ENCODE assay signal across 1 cellular context in the genomic region with DNA sequence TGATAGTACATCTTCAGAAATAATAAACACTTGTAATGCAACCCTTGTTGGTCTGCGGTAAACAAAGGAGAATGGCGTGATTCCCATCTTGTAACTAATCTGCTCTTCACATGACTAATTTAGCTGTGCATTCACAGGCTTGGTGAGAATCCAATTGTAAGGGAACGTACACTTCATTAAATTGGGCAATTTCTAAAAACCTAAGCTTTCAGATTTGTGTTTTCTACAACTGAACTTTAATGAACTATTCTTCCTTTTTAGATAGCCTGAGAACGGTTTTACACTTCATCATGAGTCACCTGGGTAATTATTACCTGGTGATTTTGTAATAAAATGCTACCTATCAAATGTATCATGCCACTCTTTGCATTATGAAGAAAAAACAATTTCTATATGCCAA.
TF ChIP-seq lines count a peak whose summit lies in the region.

No MANE protein-coding gene starts in this region.

TF ChIP-seq in GM23338, 12 proteins besides CTCF, POLR2A, EP300 and RAD21:
- TF ChIP-seq, protein P1, sequence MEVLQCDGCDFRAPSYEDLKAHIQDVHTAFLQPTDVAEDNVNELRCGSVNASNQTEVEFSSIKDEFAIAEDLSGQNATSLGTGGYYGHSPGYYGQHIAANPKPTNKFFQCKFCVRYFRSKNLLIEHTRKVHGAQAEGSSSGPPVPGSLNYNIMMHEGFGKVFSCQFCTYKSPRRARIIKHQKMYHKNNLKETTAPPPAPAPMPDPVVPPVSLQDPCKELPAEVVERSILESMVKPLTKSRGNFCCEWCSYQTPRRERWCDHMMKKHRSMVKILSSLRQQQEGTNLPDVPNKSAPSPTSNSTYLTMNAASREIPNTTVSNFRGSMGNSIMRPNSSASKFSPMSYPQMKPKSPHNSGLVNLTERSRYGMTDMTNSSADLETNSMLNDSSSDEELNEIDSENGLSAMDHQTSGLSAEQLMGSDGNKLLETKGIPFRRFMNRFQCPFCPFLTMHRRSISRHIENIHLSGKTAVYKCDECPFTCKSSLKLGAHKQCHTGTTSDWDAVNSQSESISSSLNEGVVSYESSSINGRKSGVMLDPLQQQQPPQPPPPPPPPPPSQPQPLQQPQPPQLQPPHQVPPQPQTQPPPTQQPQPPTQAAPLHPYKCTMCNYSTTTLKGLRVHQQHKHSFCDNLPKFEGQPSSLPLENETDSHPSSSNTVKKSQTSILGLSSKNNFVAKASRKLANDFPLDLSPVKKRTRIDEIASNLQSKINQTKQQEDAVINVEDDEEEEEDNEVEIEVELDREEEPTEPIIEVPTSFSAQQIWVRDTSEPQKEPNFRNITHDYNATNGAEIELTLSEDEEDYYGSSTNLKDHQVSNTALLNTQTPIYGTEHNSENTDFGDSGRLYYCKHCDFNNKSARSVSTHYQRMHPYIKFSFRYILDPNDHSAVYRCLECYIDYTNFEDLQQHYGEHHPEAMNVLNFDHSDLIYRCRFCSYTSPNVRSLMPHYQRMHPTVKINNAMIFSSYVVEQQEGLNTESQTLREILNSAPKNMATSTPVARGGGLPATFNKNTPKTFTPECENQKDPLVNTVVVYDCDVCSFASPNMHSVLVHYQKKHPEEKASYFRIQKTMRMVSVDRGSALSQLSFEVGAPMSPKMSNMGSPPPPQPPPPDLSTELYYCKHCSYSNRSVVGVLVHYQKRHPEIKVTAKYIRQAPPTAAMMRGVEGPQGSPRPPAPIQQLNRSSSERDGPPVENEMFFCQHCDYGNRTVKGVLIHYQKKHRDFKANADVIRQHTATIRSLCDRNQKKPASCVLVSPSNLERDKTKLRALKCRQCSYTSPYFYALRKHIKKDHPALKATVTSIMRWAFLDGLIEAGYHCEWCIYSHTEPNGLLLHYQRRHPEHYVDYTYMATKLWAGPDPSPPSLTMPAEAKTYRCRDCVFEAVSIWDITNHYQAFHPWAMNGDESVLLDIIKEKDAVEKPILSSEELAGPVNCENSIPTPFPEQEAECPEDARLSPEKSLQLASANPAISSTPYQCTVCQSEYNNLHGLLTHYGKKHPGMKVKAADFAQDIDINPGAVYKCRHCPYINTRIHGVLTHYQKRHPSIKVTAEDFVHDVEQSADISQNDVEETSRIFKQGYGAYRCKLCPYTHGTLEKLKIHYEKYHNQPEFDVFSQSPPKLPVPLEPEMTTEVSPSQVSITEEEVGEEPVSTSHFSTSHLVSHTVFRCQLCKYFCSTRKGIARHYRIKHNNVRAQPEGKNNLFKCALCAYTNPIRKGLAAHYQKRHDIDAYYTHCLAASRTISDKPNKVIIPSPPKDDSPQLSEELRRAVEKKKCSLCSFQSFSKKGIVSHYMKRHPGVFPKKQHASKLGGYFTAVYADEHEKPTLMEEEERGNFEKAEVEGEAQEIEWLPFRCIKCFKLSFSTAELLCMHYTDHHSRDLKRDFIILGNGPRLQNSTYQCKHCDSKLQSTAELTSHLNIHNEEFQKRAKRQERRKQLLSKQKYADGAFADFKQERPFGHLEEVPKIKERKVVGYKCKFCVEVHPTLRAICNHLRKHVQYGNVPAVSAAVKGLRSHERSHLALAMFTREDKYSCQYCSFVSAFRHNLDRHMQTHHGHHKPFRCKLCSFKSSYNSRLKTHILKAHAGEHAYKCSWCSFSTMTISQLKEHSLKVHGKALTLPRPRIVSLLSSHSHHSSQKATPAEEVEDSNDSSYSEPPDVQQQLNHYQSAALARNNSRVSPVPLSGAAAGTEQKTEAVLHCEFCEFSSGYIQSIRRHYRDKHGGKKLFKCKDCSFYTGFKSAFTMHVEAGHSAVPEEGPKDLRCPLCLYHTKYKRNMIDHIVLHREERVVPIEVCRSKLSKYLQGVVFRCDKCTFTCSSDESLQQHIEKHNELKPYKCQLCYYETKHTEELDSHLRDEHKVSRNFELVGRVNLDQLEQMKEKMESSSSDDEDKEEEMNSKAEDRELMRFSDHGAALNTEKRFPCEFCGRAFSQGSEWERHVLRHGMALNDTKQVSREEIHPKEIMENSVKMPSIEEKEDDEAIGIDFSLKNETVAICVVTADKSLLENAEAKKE (CRISPR knock-in tag; IDR thresholded peaks at IDR 0.05), result no peak
- TF ChIP-seq ZNF114 (CRISPR knock-in tag; IDR thresholded peaks at IDR 0.05) (no peak), JUNB (IDR thresholded peaks at IDR 0.05; ENCODE audit: unreplicated experiment) (no peak), EZH2phosphoT487 (IDR thresholded peaks at IDR 0.05; ENCODE audit: unreplicated experiment) (no peak), NANOG (IDR thresholded peaks at IDR 0.05; ENCODE audit: borderline replicate concordance) (no peak), EZH2 (IDR thresholded peaks at IDR 0.05; ENCODE audit: low read depth, unreplicated experiment) (no peak), POLR2AphosphoS5 (IDR thresholded peaks at IDR 0.05; ENCODE audit: low read depth) (no peak), STAT1 (IDR thresholded peaks at IDR 0.05; ENCODE audit: unreplicated experiment) (no peak), CREB1 (CRISPR knock-in tag; IDR thresholded peaks at IDR 0.05; ENCODE audit: low read depth) (no peak), ZNF331 (CRISPR knock-in tag; IDR thresholded peaks at IDR 0.05; ENCODE audit: low read depth) (no peak)
- TF ChIP-seq, protein P2, sequence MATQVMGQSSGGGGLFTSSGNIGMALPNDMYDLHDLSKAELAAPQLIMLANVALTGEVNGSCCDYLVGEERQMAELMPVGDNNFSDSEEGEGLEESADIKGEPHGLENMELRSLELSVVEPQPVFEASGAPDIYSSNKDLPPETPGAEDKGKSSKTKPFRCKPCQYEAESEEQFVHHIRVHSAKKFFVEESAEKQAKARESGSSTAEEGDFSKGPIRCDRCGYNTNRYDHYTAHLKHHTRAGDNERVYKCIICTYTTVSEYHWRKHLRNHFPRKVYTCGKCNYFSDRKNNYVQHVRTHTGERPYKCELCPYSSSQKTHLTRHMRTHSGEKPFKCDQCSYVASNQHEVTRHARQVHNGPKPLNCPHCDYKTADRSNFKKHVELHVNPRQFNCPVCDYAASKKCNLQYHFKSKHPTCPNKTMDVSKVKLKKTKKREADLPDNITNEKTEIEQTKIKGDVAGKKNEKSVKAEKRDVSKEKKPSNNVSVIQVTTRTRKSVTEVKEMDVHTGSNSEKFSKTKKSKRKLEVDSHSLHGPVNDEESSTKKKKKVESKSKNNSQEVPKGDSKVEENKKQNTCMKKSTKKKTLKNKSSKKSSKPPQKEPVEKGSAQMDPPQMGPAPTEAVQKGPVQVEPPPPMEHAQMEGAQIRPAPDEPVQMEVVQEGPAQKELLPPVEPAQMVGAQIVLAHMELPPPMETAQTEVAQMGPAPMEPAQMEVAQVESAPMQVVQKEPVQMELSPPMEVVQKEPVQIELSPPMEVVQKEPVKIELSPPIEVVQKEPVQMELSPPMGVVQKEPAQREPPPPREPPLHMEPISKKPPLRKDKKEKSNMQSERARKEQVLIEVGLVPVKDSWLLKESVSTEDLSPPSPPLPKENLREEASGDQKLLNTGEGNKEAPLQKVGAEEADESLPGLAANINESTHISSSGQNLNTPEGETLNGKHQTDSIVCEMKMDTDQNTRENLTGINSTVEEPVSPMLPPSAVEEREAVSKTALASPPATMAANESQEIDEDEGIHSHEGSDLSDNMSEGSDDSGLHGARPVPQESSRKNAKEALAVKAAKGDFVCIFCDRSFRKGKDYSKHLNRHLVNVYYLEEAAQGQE (IDR thresholded peaks at IDR 0.05; ENCODE audit: unreplicated experiment), result no peak
- TF ChIP-seq, protein P3, sequence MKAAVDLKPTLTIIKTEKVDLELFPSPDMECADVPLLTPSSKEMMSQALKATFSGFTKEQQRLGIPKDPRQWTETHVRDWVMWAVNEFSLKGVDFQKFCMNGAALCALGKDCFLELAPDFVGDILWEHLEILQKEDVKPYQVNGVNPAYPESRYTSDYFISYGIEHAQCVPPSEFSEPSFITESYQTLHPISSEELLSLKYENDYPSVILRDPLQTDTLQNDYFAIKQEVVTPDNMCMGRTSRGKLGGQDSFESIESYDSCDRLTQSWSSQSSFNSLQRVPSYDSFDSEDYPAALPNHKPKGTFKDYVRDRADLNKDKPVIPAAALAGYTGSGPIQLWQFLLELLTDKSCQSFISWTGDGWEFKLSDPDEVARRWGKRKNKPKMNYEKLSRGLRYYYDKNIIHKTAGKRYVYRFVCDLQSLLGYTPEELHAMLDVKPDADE (IDR thresholded peaks at IDR 0.05), result no peak
